ENCODE assay signal across 2 cellular contexts in the genomic region with DNA sequence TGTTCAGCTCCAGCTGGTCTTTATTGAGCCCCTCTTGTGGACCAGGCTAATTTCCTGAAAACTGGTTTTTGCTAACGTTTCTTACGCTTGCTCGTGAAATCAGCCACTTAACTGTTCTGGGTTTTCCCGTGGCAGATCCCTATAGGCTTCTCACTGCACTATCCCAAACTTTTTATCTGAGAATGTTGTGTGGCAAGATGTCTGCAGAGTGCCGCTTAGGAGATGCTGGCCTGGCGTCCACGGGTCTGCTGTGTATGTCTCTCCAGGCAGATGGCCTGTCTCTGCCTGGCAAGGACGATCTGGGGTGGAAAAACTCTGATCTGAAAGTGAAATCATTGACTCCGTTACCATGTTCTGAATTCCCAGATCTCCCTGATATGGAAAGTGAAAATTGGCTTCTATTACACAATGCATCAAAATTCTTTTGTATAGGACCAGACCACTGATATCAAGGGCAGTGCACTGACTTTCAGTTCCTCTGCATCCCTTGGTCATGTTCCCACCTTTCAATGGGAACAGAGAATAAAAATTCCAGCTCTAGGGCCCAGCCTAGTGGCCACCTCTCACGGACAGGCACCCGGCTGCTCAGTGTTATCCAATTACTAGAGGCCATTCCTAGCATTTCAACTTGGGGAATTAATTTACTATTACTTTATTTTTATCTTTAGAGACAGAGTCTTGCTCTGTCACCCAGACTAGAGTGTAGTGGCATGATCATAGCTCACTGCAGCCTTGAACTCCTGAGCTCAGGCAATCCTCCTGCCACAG.
TF ChIP-seq lines count a peak whose summit lies in the region.

No MANE protein-coding gene starts in this region.

TF ChIP-seq in HCT116, 20 proteins besides CTCF, POLR2A, EP300 and RAD21 (continued from another document):
- TF ChIP-seq, protein P1, sequence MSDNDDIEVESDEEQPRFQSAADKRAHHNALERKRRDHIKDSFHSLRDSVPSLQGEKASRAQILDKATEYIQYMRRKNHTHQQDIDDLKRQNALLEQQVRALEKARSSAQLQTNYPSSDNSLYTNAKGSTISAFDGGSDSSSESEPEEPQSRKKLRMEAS (IDR thresholded peaks at IDR 0.05): no peak
- no peak for TF ChIP-seq CBX3 (IDR thresholded peaks at IDR 0.05; ENCODE audit: low read depth)
TF ChIP-seq in HCT116: peak in this region for 0.

TF ChIP-seq in WTC11, 78 proteins besides CTCF, POLR2A, EP300 and RAD21:
- TF ChIP-seq, protein P2, sequence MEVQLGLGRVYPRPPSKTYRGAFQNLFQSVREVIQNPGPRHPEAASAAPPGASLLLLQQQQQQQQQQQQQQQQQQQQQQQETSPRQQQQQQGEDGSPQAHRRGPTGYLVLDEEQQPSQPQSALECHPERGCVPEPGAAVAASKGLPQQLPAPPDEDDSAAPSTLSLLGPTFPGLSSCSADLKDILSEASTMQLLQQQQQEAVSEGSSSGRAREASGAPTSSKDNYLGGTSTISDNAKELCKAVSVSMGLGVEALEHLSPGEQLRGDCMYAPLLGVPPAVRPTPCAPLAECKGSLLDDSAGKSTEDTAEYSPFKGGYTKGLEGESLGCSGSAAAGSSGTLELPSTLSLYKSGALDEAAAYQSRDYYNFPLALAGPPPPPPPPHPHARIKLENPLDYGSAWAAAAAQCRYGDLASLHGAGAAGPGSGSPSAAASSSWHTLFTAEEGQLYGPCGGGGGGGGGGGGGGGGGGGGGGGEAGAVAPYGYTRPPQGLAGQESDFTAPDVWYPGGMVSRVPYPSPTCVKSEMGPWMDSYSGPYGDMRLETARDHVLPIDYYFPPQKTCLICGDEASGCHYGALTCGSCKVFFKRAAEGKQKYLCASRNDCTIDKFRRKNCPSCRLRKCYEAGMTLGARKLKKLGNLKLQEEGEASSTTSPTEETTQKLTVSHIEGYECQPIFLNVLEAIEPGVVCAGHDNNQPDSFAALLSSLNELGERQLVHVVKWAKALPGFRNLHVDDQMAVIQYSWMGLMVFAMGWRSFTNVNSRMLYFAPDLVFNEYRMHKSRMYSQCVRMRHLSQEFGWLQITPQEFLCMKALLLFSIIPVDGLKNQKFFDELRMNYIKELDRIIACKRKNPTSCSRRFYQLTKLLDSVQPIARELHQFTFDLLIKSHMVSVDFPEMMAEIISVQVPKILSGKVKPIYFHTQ (CRISPR knock-in tag; IDR thresholded peaks at IDR 0.05): no peak
- no peak for TF ChIP-seq NR3C1 (CRISPR knock-in tag; conservative IDR thresholded peaks at IDR 0.05; ENCODE audit: low read depth)
- no peak for TF ChIP-seq NFE2L1 (CRISPR knock-in tag; IDR thresholded peaks at IDR 0.05)
